ENCODE assay signal across 8 cellular contexts in the genomic region with DNA sequence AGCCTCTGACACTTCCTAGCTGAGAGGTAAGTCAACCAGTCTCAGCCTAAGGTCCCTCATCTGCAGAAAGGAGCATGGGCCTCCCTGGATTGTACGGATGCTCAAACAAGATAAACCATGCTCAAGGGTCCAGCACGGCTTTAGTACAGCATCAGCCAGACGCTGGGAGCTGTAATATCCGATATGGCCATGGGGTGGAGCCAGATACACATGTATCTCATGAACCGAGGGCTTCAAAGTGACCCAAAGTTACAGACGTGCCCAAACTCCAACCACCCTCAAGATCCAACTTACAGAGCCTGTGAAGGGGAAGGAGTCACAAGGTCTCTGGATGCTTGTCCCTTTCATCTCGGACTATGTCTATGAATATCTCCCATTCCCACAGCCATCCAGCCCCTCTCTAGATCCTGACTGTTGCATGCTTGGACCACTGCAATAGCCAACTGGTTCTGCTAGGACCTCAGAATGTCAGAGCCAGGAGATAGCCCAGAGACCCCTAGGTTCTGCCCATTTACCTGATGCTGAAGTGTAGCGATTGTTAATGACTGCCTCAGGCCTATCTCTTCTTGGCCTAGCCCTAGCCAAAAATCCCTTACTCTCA.
DNase-seq lines count a peak whose midpoint lies in the region; ATAC-seq and TF ChIP-seq lines count a peak whose summit lies in the region.

No MANE protein-coding gene starts in this region.

- H3K4me1 ChIP-seq in cardiac muscle cell (ENCODE audit: low read depth): no peaks in the 10 kb centered on the region

- H3K9me3 ChIP-seq in cardiac muscle cell (ENCODE audit: low read depth): no peaks in the 10 kb centered on the region

- H3K36me3 ChIP-seq in cardiac muscle cell: no peaks in the 10 kb centered on the region

- DNase-seq in LNCaP clone FGC (ENCODE audit: low read depth) (peak; percentile 36), SW480 (ENCODE audit: low spot score) (peak; percentile 66), cardiac muscle cell (ENCODE audit: low read depth in 1 of 2, low spot score in 1 of 2) (peak; percentile 83 to 86), pulmonary artery endothelial cell (ENCODE audit: low read depth, low spot score) (peak; percentile 17)
- DNase-seq in activated naive CD8-positive, alpha-beta T cell treated with anti-CD3 and anti-CD28 coated beads, Interleukin-2, amount 50 U/mL, for 16 hours (ENCODE audit: low read depth, low spot score): peak; percentile 58

- no peaks in the 10 kb centered on the region for H3K27me3 ChIP-seq in cardiac muscle cell

- peak; percentile 89 for TF ChIP-seq CTCF in C4-2B (conservative IDR thresholded peaks at IDR 0.05)
- TF ChIP-seq CTCF in LNCaP clone FGC (IDR thresholded peaks at IDR 0.05; ENCODE audit: control insufficient read depth, extremely low read depth, insufficient read depth): peak; percentile 97
- TF ChIP-seq CTCF in cardiac muscle cell (IDR thresholded peaks at IDR 0.05; ENCODE audit: low read depth, low read length): peak; percentile 81

- H3K4me3 ChIP-seq in LNCaP clone FGC (ENCODE audit: low read depth, low read length) (no peak overlapping the region), cardiac muscle cell (no peak overlapping the region)

- ATAC-seq in GM19351 (IDR thresholded peaks at IDR 0.05; ENCODE audit: unreplicated experiment) (peak; percentile 90), HG03045 (IDR thresholded peaks at IDR 0.05; ENCODE audit: unreplicated experiment) (no peak)

- H3K27ac ChIP-seq in C4-2B (no peak overlapping the region), cardiac muscle cell (peak overlapping the region; percentile 12)

Comparison
In these comparisons a context has a peak if more than half of its experiments do, and no peak if none do; other contexts are left out.
1. DNase-seq: peak in every context shown above with its lines; median percentile 84 in cardiac muscle cell; 66 in SW480; 58 in activated naive CD8-positive, alpha-beta T cell treated with anti-CD3 and anti-CD28 coated beads, Interleukin-2, amount 50 U/mL, for 16 hours; 36 in LNCaP clone FGC; 17 in pulmonary artery endothelial cell.